Comparison of ENCODE assay signal across 8 cellular contexts in genomic region chr18:55509631-55510372, GRCh38.
DNase-seq lines count a peak whose midpoint lies in the region; ATAC-seq and FAIRE-seq lines count a peak whose summit lies in the region.

No MANE protein-coding gene starts in this region.

- peak overlapping the region; percentile 90 for H3K27ac Mint-ChIP-seq in stimulated activated naive B cell treated with anti-CD40 and anti-IgM and Interleukin-4, amounts not matched to agents 10 μg/mL and 1 μg/mL and 100 μg/mL, for 72 hours
- H3K27ac Mint-ChIP-seq in activated naive CD4-positive, alpha-beta T cell treated with anti-CD3 and anti-CD28 coated beads for 36 hours = no peak overlapping the region

- DNase-seq in RCC 7860 (ENCODE audit: low spot score) (peak; percentile 93), glomerular endothelial cell (ENCODE audit: extremely low read depth, low read depth, low spot score) (peak; percentile 89), COLO668 (lab: John Stamatoyannopoulos, UW; ENCODE audit: unreplicated experiment) (no peak), posterior cingulate gyrus (no peak)
- peak; percentile 43 for DNase-seq in stimulated activated naive B cell treated with anti-CD40 and anti-IgM and Interleukin-4, amounts not matched to agents 10 μg/mL and 1 μg/mL and 100 μg/mL, for 72 hours
- no peak for DNase-seq in activated naive CD4-positive, alpha-beta T cell treated with anti-CD3 and anti-CD28 coated beads for 36 hours

- CTCF ChIA-PET in activated naive CD4-positive, alpha-beta T cell treated with anti-CD3 and anti-CD28 coated beads for 36 hours (lab: Charles Lee) = no interaction called here

- ATAC-seq in GM18870 (IDR thresholded peaks at IDR 0.05; ENCODE audit: unreplicated experiment) (peak; percentile 87), HG02840 (IDR thresholded peaks at IDR 0.05; ENCODE audit: low FRiP score, unreplicated experiment) (peak; percentile 81)
- ATAC-seq in stimulated activated naive B cell treated with anti-CD40 and anti-IgM and Interleukin-4, amounts not matched to agents 10 μg/mL and 1 μg/mL and 100 μg/mL, for 72 hours (replicated peaks) = peak; percentile 99

- peaks cover 18 to 59% of the 10 kb centered on the region in 2 donors for H3K4me1 Mint-ChIP-seq in stimulated activated naive B cell treated with anti-CD40 and anti-IgM and Interleukin-4, amounts not matched to agents 10 μg/mL and 1 μg/mL and 100 μg/mL, for 72 hours
- peaks cover 2% of the 10 kb centered on the region for H3K4me1 Mint-ChIP-seq in activated naive CD4-positive, alpha-beta T cell treated with anti-CD3 and anti-CD28 coated beads for 36 hours (ENCODE audit: low read depth)

- FAIRE-seq in RCC 7860 (lab: Jason Lieb, UNC) = peak; percentile 97

- intact Hi-C loops in activated naive CD4-positive, alpha-beta T cell treated with anti-CD3 and anti-CD28 coated beads for 36 hours (cut with micrococcal nuclease) = no loop called here
- intact Hi-C loops in posterior cingulate gyrus (cut with DNase I) = no loop called here

- no peaks in the 10 kb centered on the region for H3K27me3 Mint-ChIP-seq in stimulated activated naive B cell treated with anti-CD40 and anti-IgM and Interleukin-4, amounts not matched to agents 10 μg/mL and 1 μg/mL and 100 μg/mL, for 72 hours
- H3K27me3 Mint-ChIP-seq in activated naive CD4-positive, alpha-beta T cell treated with anti-CD3 and anti-CD28 coated beads for 36 hours (ENCODE audit: low read depth) = peaks cover 12% of the 10 kb centered on the region

- H3K4me3 Mint-ChIP-seq in stimulated activated naive B cell treated with anti-CD40 and anti-IgM and Interleukin-4, amounts not matched to agents 10 μg/mL and 1 μg/mL and 100 μg/mL, for 72 hours = peak overlapping the region; percentile 23 to 80
- H3K4me3 Mint-ChIP-seq in activated naive CD4-positive, alpha-beta T cell treated with anti-CD3 and anti-CD28 coated beads for 36 hours = no peak overlapping the region

- no peaks in the 10 kb centered on the region for H3K36me3 Mint-ChIP-seq in stimulated activated naive B cell treated with anti-CD40 and anti-IgM and Interleukin-4, amounts not matched to agents 10 μg/mL and 1 μg/mL and 100 μg/mL, for 72 hours
- no peaks in the 10 kb centered on the region for H3K36me3 Mint-ChIP-seq in activated naive CD4-positive, alpha-beta T cell treated with anti-CD3 and anti-CD28 coated beads for 36 hours (ENCODE audit: low read depth)

- H3K9me3 Mint-ChIP-seq in stimulated activated naive B cell treated with anti-CD40 and anti-IgM and Interleukin-4, amounts not matched to agents 10 μg/mL and 1 μg/mL and 100 μg/mL, for 72 hours = no peaks in the 10 kb centered on the region
- H3K9me3 Mint-ChIP-seq in activated naive CD4-positive, alpha-beta T cell treated with anti-CD3 and anti-CD28 coated beads for 36 hours = no peaks in the 10 kb centered on the region

Comparison
In these comparisons a context has a peak if more than half of its experiments do, and no peak if none do; other contexts are left out.
1. DNase-seq: peak in RCC 7860 (single experiment), glomerular endothelial cell (single experiment) and stimulated activated naive B cell treated with anti-CD40 and anti-IgM and Interleukin-4, amounts not matched to agents 10 μg/mL and 1 μg/mL and 100 μg/mL, for 72 hours (single experiment); none in activated naive CD4-positive, alpha-beta T cell treated with anti-CD3 and anti-CD28 coated beads for 36 hours (single experiment), COLO668 (single experiment) and posterior cingulate gyrus (0 of 10).
2. Peak in every context shown above with its lines, with median percentiles within 50 percentile points of each other: ATAC-seq.